In genomic region chr14:58296731-58297130, GRCh38 we compare ENCODE assay signal across 8 cellular contexts. TPM values are rescaled to one million over a fixed set of nuclear protein-coding genes. Genes with fewer than 3 reads are reported as not detected.
DNase-seq lines count a peak whose midpoint lies in the region; ATAC-seq and TF ChIP-seq lines count a peak whose summit lies in the region.

No MANE protein-coding gene starts in this region.

- BruUV-seq in A673 (replicated peaks; lab: Mats Ljungman, UMichigan), result no TSS peak
- BruUV-seq in mammary epithelial cell (replicated peaks; lab: Mats Ljungman, UMichigan), result no TSS peak

- peak overlapping the region; percentile 98 for H3K9ac ChIP-seq in HUES48 (ENCODE audit: low read depth, low read length)
- H3K9ac ChIP-seq in mammary epithelial cell (ENCODE audit: insufficient read depth, low read length), result peak overlapping the region; percentile 88

- CTCF ChIA-PET in A673 (lab: Charles Lee), result no interaction called here
- CTCF ChIA-PET in mammary epithelial cell (lab: Charles Lee; ENCODE audit: low non-redundant PET), result no interaction called here

- intact Hi-C loops in A673 (cut with micrococcal nuclease; ENCODE audit: unreplicated experiment) (no loop called here), mammary epithelial cell (cut with micrococcal nuclease) (loop anchor here (10.0 kb wide), 1 partner anchor 128 kb away; the partner anchor contains the start of genes KIAA0586 and TIMM9)

- H3K4me1 ChIP-seq in A673 (ENCODE audit: insufficient read depth, low read length, poor library complexity, severe bottlenecking) (peaks cover 7% of the 10 kb centered on the region), HUES48 (ENCODE audit: control insufficient read depth, insufficient read depth, low read length) (peaks cover 7% of the 10 kb centered on the region; the same call in 1 of the 2 replicates), mammary epithelial cell (ENCODE audit: insufficient read depth, low read length) (peaks cover 10% of the 10 kb centered on the region), mononuclear cell (ENCODE audit: insufficient read depth, low read length) (peaks cover 33% of the 10 kb centered on the region)

- dilution Hi-C loops in mammary epithelial cell (cut with HindIII; ENCODE audit: low sequenced_read_pairs), result no loop called here

- no peak for ATAC-seq in stimulated activated naive CD8-positive, alpha-beta T cell treated with anti-CD3 and anti-CD28 coated beads, Interleukin-15, Interleukin-2, amounts not matched to agents 100 U/mL and 50 U/mL, for 24 hours

- H3K4me1 Mint-ChIP-seq in HFFc6 (ENCODE audit: low read depth), result peaks cover 48% of the 10 kb centered on the region

- no peak overlapping the region for H3K27ac Mint-ChIP-seq in HFFc6

- 0% methylated on average over 3 of the region's 3 CpGs for WGBS in mammary epithelial cell (ENCODE audit: low coverage, missing lambda C conversion rate)

- POLR2A ChIA-PET in A673 (lab: Charles Lee; ENCODE audit: low non-redundant PET), result no interaction called here

- peaks cover 25% of the 10 kb centered on the region for H3K36me3 Mint-ChIP-seq in HFFc6 (ENCODE audit: low read depth)

- H3K27me3 ChIP-seq in A673 (replicated peaks; ENCODE audit: insufficient read depth, low read depth, low read length, poor library complexity), result no peaks in the 10 kb centered on the region
- H3K27me3 ChIP-seq in HUES48 (ENCODE audit: control insufficient read depth, insufficient read depth, low read length), result no peaks in the 10 kb centered on the region
- H3K27me3 ChIP-seq in mammary epithelial cell (ENCODE audit: insufficient read depth, low read length), result no peaks in the 10 kb centered on the region
- no peaks in the 10 kb centered on the region for H3K27me3 ChIP-seq in mononuclear cell (ENCODE audit: insufficient read depth, low read length)

- no peak overlapping the region for H2AFZ ChIP-seq in mammary epithelial cell (ENCODE audit: low read depth, low read length)

- no peaks in the 10 kb centered on the region for H4K20me1 ChIP-seq in mammary epithelial cell (ENCODE audit: insufficient read depth, low read length)

- H3K79me2 ChIP-seq in mammary epithelial cell (ENCODE audit: insufficient read depth, low read length), result peaks cover 85% of the 10 kb centered on the region

- H3K27me3 Mint-ChIP-seq in HFFc6 (ENCODE audit: insufficient read depth), result no peaks in the 10 kb centered on the region

- H3K9me3 ChIP-seq in A673 (ENCODE audit: low read depth, low read length, poor library complexity, severe bottlenecking), result no peaks in the 10 kb centered on the region
- no peaks in the 10 kb centered on the region for H3K9me3 ChIP-seq in HUES48 (ENCODE audit: control insufficient read depth, insufficient read depth, low read length)
- no peaks in the 10 kb centered on the region for H3K9me3 ChIP-seq in mammary epithelial cell (replicated peaks; ENCODE audit: insufficient read depth, low read length)
- H3K9me3 ChIP-seq in mononuclear cell (ENCODE audit: low read depth, low read length), result no peaks in the 10 kb centered on the region

- H3K4me3 ChIP-seq in A673 (ENCODE audit: low read depth, low read length, poor library complexity, severe bottlenecking) (peak overlapping the region; percentile 77), HUES48 (ENCODE audit: low read depth, low read length) (peak overlapping the region; percentile 96), mammary epithelial cell (replicated peaks in 1 of 3; ENCODE audit: insufficient read depth in 1 of 3, low read depth in 2 of 3, low read length in 3 of 3) (peak overlapping the region; percentile 81 to 94 (median 92)), mononuclear cell (ENCODE audit: low read length) (peak overlapping the region; percentile 100)

- peak overlapping the region; percentile 96 for H3K27ac ChIP-seq in A673 (ENCODE audit: low read depth, low read length, poor library complexity, severe bottlenecking)
- peak overlapping the region; percentile 100 for H3K27ac ChIP-seq in HUES48 (ENCODE audit: low read depth, low read length)
- peak overlapping the region; percentile 84 for H3K27ac ChIP-seq in mammary epithelial cell (ENCODE audit: insufficient read depth, low read depth, low read length)

- no peaks in the 10 kb centered on the region for H3K9me3 Mint-ChIP-seq in HFFc6

- H3K4me3 Mint-ChIP-seq in HFFc6, result no peak overlapping the region

- H3K36me3 ChIP-seq in A673 (ENCODE audit: insufficient read depth, low read length, poor library complexity, severe bottlenecking), result peaks cover 42% of the 10 kb centered on the region
- peaks cover 52% of the 10 kb centered on the region for H3K36me3 ChIP-seq in HUES48 (ENCODE audit: control insufficient read depth, insufficient read depth, low read length)
- H3K36me3 ChIP-seq in mammary epithelial cell (ENCODE audit: insufficient read depth, low read length), result peaks cover 18% of the 10 kb centered on the region

- TF ChIP-seq CTCF in A673 (conservative IDR thresholded peaks at IDR 0.05; ENCODE audit: low read depth, low read length) (no peak), mammary epithelial cell (conservative IDR thresholded peaks at IDR 0.05 in 1 of 2, IDR thresholded peaks at IDR 0.05 in 1 of 2; ENCODE audit: extremely low read depth in 1 of 2, insufficient read depth in 1 of 2, low read depth in 1 of 2, low read length in 2 of 2) (no peak), HFFc6 (IDR thresholded peaks at IDR 0.05) (no peak)

- H3K4me2 ChIP-seq in mammary epithelial cell (ENCODE audit: insufficient read depth, low read depth, low read length), result peak overlapping the region; percentile 96

- DNase-seq in A673 (ENCODE audit: low spot score) (no peak), mammary epithelial cell (peak; percentile 34), NCI-H774 (lab: John Stamatoyannopoulos, UW) (no peak), kidney glomerular epithelial cell (lab: John Stamatoyannopoulos, UW) (no peak), HFFc6 (no peak)
- no peak for DNase-seq in stimulated activated naive CD8-positive, alpha-beta T cell treated with anti-CD3 and anti-CD28 coated beads, Interleukin-15, Interleukin-2, amounts not matched to agents 100 U/mL and 50 U/mL, for 24 hours

- in situ Hi-C loops in mammary epithelial cell (cut with MboI; ENCODE audit: low sequenced_read_pairs in 2 of 2), result no loop called here

RNA-seq across cellular contexts. Expression of gene ARID4A, which starts 1.6 kb away (rescaled TPM):
- total RNA-seq in A673 (2021), result 24.1 and 24.9 TPM in 2 replicates
- 10 to 100 TPM in 1 of 2 donors, 1 to 10 TPM in 1; 4.2 to 11.9 TPM for total RNA-seq in mammary epithelial cell
- 2.5 TPM for polyA plus RNA-seq in mammary epithelial cell
- 2.0 TPM for polyA minus RNA-seq in mammary epithelial cell
- total RNA-seq in mononuclear cell, result 58.0 TPM
- 10 to 100 TPM; 10.5 to 13.4 (median 12.3) TPM for total RNA-seq in HFFc6 (2021; fragmentation: NEBNext Ultra II Directional; extraction: Animal tissue kit (Norgen Biotek cat#: 25700))

RNA-seq across cellular contexts. Expression of gene PSMA3, which starts 52.1 kb away (rescaled TPM):
- total RNA-seq in A673 (2021), result 355 and 375 TPM in 2 replicates
- 100 to 1,000 TPM in 1 of 2 donors, 10 to 100 TPM in 1; 69.8 to 157 TPM for total RNA-seq in mammary epithelial cell
- 199 TPM for polyA plus RNA-seq in mammary epithelial cell
- polyA minus RNA-seq in mammary epithelial cell, result 268 TPM
- total RNA-seq in mononuclear cell, result 70.7 TPM
- 100 to 1,000 TPM; 158 to 210 (median 187) TPM for total RNA-seq in HFFc6 (2021; fragmentation: NEBNext Ultra II Directional; extraction: Animal tissue kit (Norgen Biotek cat#: 25700))
